In genomic region chr6:28003661-28004060, GRCh38 we compare ENCODE assay signal across 20 cellular contexts. TPM values are rescaled to one million over a fixed set of nuclear protein-coding genes. Genes with fewer than 3 reads are reported as not detected.
"Had no signal": no experiment of that assay in that cellular context is flagged by ENCODE, and none has a peak within 500 bp of the region (broad histone marks: within the 10 kb centered on the region; RNA-seq: fewer than 3 reads in every experiment).

No MANE protein-coding gene starts in this region.

- H3K36me3 Mint-ChIP-seq: activated naive CD4-positive, alpha-beta T cell treated with anti-CD3 and anti-CD28 coated beads, Interleukin-2, amount 50 U/mL, for 72 hours; natural killer cell; stimulated activated naive B cell treated with anti-CD40 and anti-IgM and Interleukin-4, amounts not matched to agents 10 μg/mL and 1 μg/mL and 100 μg/mL, for 72 hours had no signal

- H3K4me1 Mint-ChIP-seq: natural killer cell had no signal

- H3K9me3 Mint-ChIP-seq: activated naive CD4-positive, alpha-beta T cell treated with anti-CD3 and anti-CD28 coated beads, Interleukin-2, amount 50 U/mL, for 72 hours; dendritic cell treated with granulocyte-macrophage colony-stimulating factor and Interleukin-4, amounts not matched to agents 40 ng/mL and 50 ng/mL, for 4 days; natural killer cell; T-helper 2 cell treated with Interferon-gamma antibody and Interleukin-4, amounts not matched to agents 5 μg/mL and 100 μg/mL, for 36 hours had no signal

- H3K27ac ChIP-seq: adrenal gland, neutrophil, thoracic aorta had no signal

- H3K4me3 Mint-ChIP-seq: dendritic cell treated with granulocyte-macrophage colony-stimulating factor and Interleukin-4, amounts not matched to agents 40 ng/mL and 50 ng/mL, for 4 days; natural killer cell; stimulated activated naive B cell treated with anti-CD40 and anti-IgM and Interleukin-4, amounts not matched to agents 10 μg/mL and 1 μg/mL and 100 μg/mL, for 72 hours; T-helper 2 cell treated with Interferon-gamma antibody and Interleukin-4, amounts not matched to agents 5 μg/mL and 100 μg/mL, for 36 hours had no signal

- H3K27me3 ChIP-seq: adrenal gland had no signal

- H3K27ac Mint-ChIP-seq: activated naive CD4-positive, alpha-beta T cell treated with anti-CD3 and anti-CD28 coated beads, Interleukin-2, amount 50 U/mL, for 72 hours; dendritic cell treated with granulocyte-macrophage colony-stimulating factor and Interleukin-4, amounts not matched to agents 40 ng/mL and 50 ng/mL, for 4 days; natural killer cell; stimulated activated naive B cell treated with anti-CD40 and anti-IgM and Interleukin-4, amounts not matched to agents 10 μg/mL and 1 μg/mL and 100 μg/mL, for 72 hours; T-helper 2 cell treated with Interferon-gamma antibody and Interleukin-4, amounts not matched to agents 5 μg/mL and 100 μg/mL, for 36 hours had no signal

- DNase-seq: activated CD4-positive, alpha-beta T cell treated with anti-CD3 and anti-CD28 coated beads, Interleukin-2, amount 50 U/mL, for 4 hours; activated gamma-delta T cell; adrenal gland; effector memory CD4-positive, alpha-beta T cell; foreskin fibroblast; glutamatergic neuron; kidney glomerular epithelial cell; left ventricle myocardium superior; mesenchymal stem cell; natural killer cell; stimulated activated naive B cell treated with anti-CD40 and anti-IgM and Interleukin-4, amounts not matched to agents 10 μg/mL and 1 μg/mL and 100 μg/mL, for 72 hours had no signal

- H3K4me1 ChIP-seq: adrenal gland had no signal

- H3K4me3 ChIP-seq: adrenal gland, thoracic aorta had no signal

- H3K36me3 ChIP-seq: adrenal gland, neutrophil, thoracic aorta had no signal

- H3K9me3 ChIP-seq: adrenal gland, neutrophil, thoracic aorta had no signal

RNA-seq across cellular contexts. Expression of gene OR2B6, which starts 46.6 kb away (rescaled TPM):
- total RNA-seq: activated naive CD4-positive, alpha-beta T cell treated with anti-CD3 and anti-CD28 coated beads, Interleukin-2, amount 50 U/mL, for 72 hours; adrenal gland; cerebellum; endothelial cell of umbilical vein; left ventricle myocardium superior; natural killer cell; sciatic nerve; thoracic aorta; ureter had no signal
